ENCODE assay signal across 12 cellular contexts in genomic region chr12:115374480-115375187, GRCh38.
DNase-seq lines count a peak whose midpoint lies in the region; ATAC-seq, FAIRE-seq and TF ChIP-seq lines count a peak whose summit lies in the region.
"Had no signal": no experiment of that assay in that cellular context is flagged by ENCODE, and none has a peak within 500 bp of the region (broad histone marks: within the 10 kb centered on the region; RNA-seq: fewer than 3 reads in every experiment).

No MANE protein-coding gene starts in this region.

- DNase-seq in GM19240 (ENCODE audit: insufficient read length, low spot score): peak; percentile 16
- peak; percentile 53 for DNase-seq in bronchial epithelial cell (ENCODE audit: low read depth)
- no peak for DNase-seq in NCI-H2227 treated with DMSO at 0.1 percent for 48 hours (lab: John Stamatoyannopoulos, UW)
- no peak for DNase-seq in ascending aorta (ENCODE audit: low spot score in 2 of 2)
- no peak for DNase-seq in T-helper 9 cell
- no peak for DNase-seq in naive thymus-derived CD4-positive, alpha-beta T cell
- DNase-seq: activated B cell treated with CpG ODN at 0.5 μM for 24 hours, erythroblast, left ventricle myocardium superior had no signal

- intact Hi-C loops in ascending aorta (cut with DNase I): no loop called here
- intact Hi-C loops in naive thymus-derived CD4-positive, alpha-beta T cell (cut with micrococcal nuclease): no loop called here

- H3K36me3 ChIP-seq in ACC112 (ENCODE audit: insufficient read depth, low read length) (no peaks in the 10 kb centered on the region), bronchial epithelial cell (ENCODE audit: control insufficient read depth, insufficient read depth, low read length) (no peaks in the 10 kb centered on the region), ascending aorta (no peaks in the 10 kb centered on the region)
- H3K36me3 ChIP-seq in naive thymus-derived CD4-positive, alpha-beta T cell (ENCODE audit: control insufficient read depth in 2 of 3, insufficient read depth in 3 of 3, low read length in 3 of 3): no peaks in the 10 kb centered on the region

- TF ChIP-seq CTCF in bronchial epithelial cell (IDR thresholded peaks at IDR 0.05; ENCODE audit: insufficient read depth, low read length, severe bottlenecking): no peak
- TF ChIP-seq CTCF in ascending aorta (IDR thresholded peaks at IDR 0.05): no peak

- H3K36me3 Mint-ChIP-seq in naive thymus-derived CD4-positive, alpha-beta T cell: no peaks in the 10 kb centered on the region
- H3K36me3 Mint-ChIP-seq: activated naive CD4-positive, alpha-beta T cell treated with anti-CD3 and anti-CD28 coated beads, Interleukin-2, amount 50 U/mL, for 24 hours had no signal

- peak overlapping the region in 1 of 9 donors; percentile 67 for H3K27ac Mint-ChIP-seq in naive thymus-derived CD4-positive, alpha-beta T cell
- H3K27ac Mint-ChIP-seq: activated B cell treated with CpG ODN at 0.5 μM for 24 hours; activated naive CD4-positive, alpha-beta T cell treated with anti-CD3 and anti-CD28 coated beads, Interleukin-2, amount 50 U/mL, for 24 hours had no signal

- H3K27ac ChIP-seq in ACC112 (ENCODE audit: low read depth, low read length) (no peak overlapping the region), ascending aorta (no peak overlapping the region)
- H3K27ac ChIP-seq in naive thymus-derived CD4-positive, alpha-beta T cell (ENCODE audit: low read depth, low read length): no peak overlapping the region

- no peaks in the 10 kb centered on the region for H3K9me3 ChIP-seq in ascending aorta
- no peaks in the 10 kb centered on the region for H3K9me3 ChIP-seq in naive thymus-derived CD4-positive, alpha-beta T cell (ENCODE audit: control insufficient read depth in 2 of 3, low read length in 3 of 3)

- peak; percentile 26 for ATAC-seq in HG03175 (IDR thresholded peaks at IDR 0.05; ENCODE audit: unreplicated experiment)
- ATAC-seq in naive thymus-derived CD4-positive, alpha-beta T cell: no peak
- ATAC-seq: left ventricle myocardium superior had no signal

- peak overlapping the region; percentile 66 for H2AFZ ChIP-seq in ACC112 (ENCODE audit: low read length, unreplicated experiment)

- H3K27me3 ChIP-seq in ACC112 (ENCODE audit: insufficient read depth, low read length) (no peaks in the 10 kb centered on the region), bronchial epithelial cell (ENCODE audit: control insufficient read depth, insufficient read depth, low read length) (no peaks in the 10 kb centered on the region), ascending aorta (no peaks in the 10 kb centered on the region)
- H3K27me3 ChIP-seq in naive thymus-derived CD4-positive, alpha-beta T cell (ENCODE audit: control insufficient read depth in 2 of 2, insufficient read depth in 2 of 2, low read length in 2 of 2): no peaks in the 10 kb centered on the region

- CTCF ChIA-PET in naive thymus-derived CD4-positive, alpha-beta T cell (lab: Charles Lee): no interaction called here

- POLR2A ChIA-PET in naive thymus-derived CD4-positive, alpha-beta T cell (lab: Charles Lee): no interaction called here

- H3K4me3 ChIP-seq in ACC112 (ENCODE audit: low read depth, low read length): peak overlapping the region; percentile 9; the same call in 1 of the 2 replicates
- H3K4me3 ChIP-seq in bronchial epithelial cell (ENCODE audit: low read depth, low read length): no peak overlapping the region
- no peak overlapping the region for H3K4me3 ChIP-seq in ascending aorta
- no peak overlapping the region for H3K4me3 ChIP-seq in naive thymus-derived CD4-positive, alpha-beta T cell (ENCODE audit: low read length)

- H3K9me3 Mint-ChIP-seq in naive thymus-derived CD4-positive, alpha-beta T cell: peaks cover 0 to 27% (median 9%) of the 10 kb centered on the region in 11 donors
- H3K9me3 Mint-ChIP-seq: activated B cell treated with CpG ODN at 0.5 μM for 24 hours had no signal

- peaks cover 0 to 8% (median 0%) of the 10 kb centered on the region in 7 donors for H3K4me1 Mint-ChIP-seq in naive thymus-derived CD4-positive, alpha-beta T cell
- H3K4me1 Mint-ChIP-seq: activated B cell treated with CpG ODN at 0.5 μM for 24 hours; activated naive CD4-positive, alpha-beta T cell treated with anti-CD3 and anti-CD28 coated beads, Interleukin-2, amount 50 U/mL, for 24 hours had no signal

- no peaks in the 10 kb centered on the region for H3K79me2 ChIP-seq in ACC112 (ENCODE audit: control insufficient read depth, insufficient read depth, low read length, unreplicated experiment)

- FAIRE-seq in bronchial epithelial cell (lab: Jason Lieb, UNC): no peak

- peaks cover 6% of the 10 kb centered on the region for H3K4me1 ChIP-seq in ACC112 (ENCODE audit: control insufficient read depth, insufficient read depth, low read length, unreplicated experiment)
- no peaks in the 10 kb centered on the region for H3K4me1 ChIP-seq in ascending aorta
- H3K4me1 ChIP-seq in naive thymus-derived CD4-positive, alpha-beta T cell (ENCODE audit: control insufficient read depth in 2 of 2, insufficient read depth in 2 of 2, low read length in 2 of 2): no peaks in the 10 kb centered on the region

- H3K4me3 Mint-ChIP-seq in naive thymus-derived CD4-positive, alpha-beta T cell: no peak overlapping the region
- H3K4me3 Mint-ChIP-seq: activated B cell treated with CpG ODN at 0.5 μM for 24 hours; activated naive CD4-positive, alpha-beta T cell treated with anti-CD3 and anti-CD28 coated beads, Interleukin-2, amount 50 U/mL, for 24 hours had no signal

- no peaks in the 10 kb centered on the region for H3K27me3 Mint-ChIP-seq in naive thymus-derived CD4-positive, alpha-beta T cell
- H3K27me3 Mint-ChIP-seq: activated B cell treated with CpG ODN at 0.5 μM for 24 hours; activated naive CD4-positive, alpha-beta T cell treated with anti-CD3 and anti-CD28 coated beads, Interleukin-2, amount 50 U/mL, for 24 hours had no signal

Comparison
In these comparisons a context has a peak if more than half of its experiments do, and no peak if none do; other contexts are left out.
1. DNase-seq: peak in GM19240 (single experiment) and bronchial epithelial cell (single experiment); none in NCI-H2227 treated with DMSO at 0.1 percent for 48 hours (single experiment), ascending aorta (0 of 2), T-helper 9 cell (single experiment) and naive thymus-derived CD4-positive, alpha-beta T cell (0 of 9).